ENCODE assay signal across 6 cellular contexts in genomic region chr11:134450186-134450585, GRCh38. TPM values are rescaled to one million over a fixed set of nuclear protein-coding genes. Genes with fewer than 3 reads are reported as not detected.
"Had no signal": no experiment of that assay in that cellular context is flagged by ENCODE, and none has a peak within 500 bp of the region (broad histone marks: within the 10 kb centered on the region; RNA-seq: fewer than 3 reads in every experiment).

No MANE protein-coding gene starts in this region.

- H3K4me2 ChIP-seq: GM23338 had no signal

- H3K27ac ChIP-seq: HL-60 had no signal

- H3K4me3 ChIP-seq: GM23338, HAP-1 had no signal

- H2AFZ ChIP-seq: GM23338 had no signal

- H3K4me3 Mint-ChIP-seq: GM23338, HFFc6, IgD-negative memory B cell had no signal

- H3K36me3 ChIP-seq: HAP-1 had no signal

- H3K27ac Mint-ChIP-seq: GM23338, HFFc6, IgD-negative memory B cell had no signal

- H3K9me3 ChIP-seq: HAP-1 had no signal

- H3K4me1 ChIP-seq: HAP-1 had no signal

- ATAC-seq: HepG2 had no signal

- DNase-seq: HFFc6 had no signal

- H3K4me1 Mint-ChIP-seq: GM23338, IgD-negative memory B cell had no signal

- H3K9me3 Mint-ChIP-seq: GM23338, IgD-negative memory B cell had no signal

- FAIRE-seq: HepG2 had no signal

RNA-seq across cellular contexts. Expression of gene B3GAT1, which starts 38.1 kb away (rescaled TPM):
- total RNA-seq: HepG2, HFFc6 had no signal
- polyA plus RNA-seq: HepG2, IgD-negative memory B cell had no signal
